ENCODE assay signal across 1 cellular context in genomic region chr1:119962296-119962968, GRCh38.
A peak's percentile ranks its signal among the peaks of the same experiment; 100 is the strongest.
TF ChIP-seq lines count a peak whose summit lies in the region.

No MANE protein-coding gene starts in this region.

TF ChIP-seq in HepG2, 621 proteins besides CTCF, POLR2A, EP300 and RAD21 (continued from another document):
- TF ChIP-seq RNF219 (CRISPR knock-in tag; IDR thresholded peaks at IDR 0.05), result no peak
- TF ChIP-seq ISL2 (CRISPR knock-in tag; IDR thresholded peaks at IDR 0.05), result 0 out of 2 replicates have a peak, but pooled peaks have one; percentile 23
- no peak for TF ChIP-seq THAP11 (CRISPR knock-in tag; IDR thresholded peaks at IDR 0.05)
- TF ChIP-seq ZNF275 (CRISPR knock-in tag; IDR thresholded peaks at IDR 0.05; ENCODE audit: borderline replicate concordance), result no peak
- TF ChIP-seq MNT (IDR thresholded peaks at IDR 0.05), result no peak
- no peak for TF ChIP-seq ZSCAN21 (CRISPR knock-in tag; IDR thresholded peaks at IDR 0.05; ENCODE audit: borderline replicate concordance)
- no peak for TF ChIP-seq MEF2D (CRISPR knock-in tag; IDR thresholded peaks at IDR 0.05)
- TF ChIP-seq HNF1A (IDR thresholded peaks at IDR 0.05; ENCODE audit: low read depth), result peak; percentile 42; the same call in 1 of the 2 replicates
- TF ChIP-seq HNF1A (CRISPR knock-in tag; IDR thresholded peaks at IDR 0.05; ENCODE audit: borderline replicate concordance), result peak; percentile 24; the same call in 1 of the 2 replicates
- no peak for TF ChIP-seq MXD4 (CRISPR knock-in tag; IDR thresholded peaks at IDR 0.05)
- TF ChIP-seq SIN3B (IDR thresholded peaks at IDR 0.05; ENCODE audit: low read length), result no peak
- TF ChIP-seq ZNF496 (CRISPR knock-in tag; IDR thresholded peaks at IDR 0.05; ENCODE audit: insufficient replicate concordance), result no peak
- TF ChIP-seq ZBTB46 (CRISPR knock-in tag; IDR thresholded peaks at IDR 0.05; ENCODE audit: borderline replicate concordance), result no peak
- no peak for TF ChIP-seq SNRNP70 (IDR thresholded peaks at IDR 0.05; ENCODE audit: low read depth, low read length)
- peak; percentile 22; the same call in 1 of the 2 replicates for TF ChIP-seq ARID5B (CRISPR knock-in tag; IDR thresholded peaks at IDR 0.05)
- TF ChIP-seq CREM (IDR thresholded peaks at IDR 0.05), result peak; percentile 15; the same call in 1 of the 2 replicates
- TF ChIP-seq CREM (CRISPR knock-in tag; IDR thresholded peaks at IDR 0.05), result no peak
